Comparison of ENCODE assay signal across 28 cellular contexts in the genomic region with DNA sequence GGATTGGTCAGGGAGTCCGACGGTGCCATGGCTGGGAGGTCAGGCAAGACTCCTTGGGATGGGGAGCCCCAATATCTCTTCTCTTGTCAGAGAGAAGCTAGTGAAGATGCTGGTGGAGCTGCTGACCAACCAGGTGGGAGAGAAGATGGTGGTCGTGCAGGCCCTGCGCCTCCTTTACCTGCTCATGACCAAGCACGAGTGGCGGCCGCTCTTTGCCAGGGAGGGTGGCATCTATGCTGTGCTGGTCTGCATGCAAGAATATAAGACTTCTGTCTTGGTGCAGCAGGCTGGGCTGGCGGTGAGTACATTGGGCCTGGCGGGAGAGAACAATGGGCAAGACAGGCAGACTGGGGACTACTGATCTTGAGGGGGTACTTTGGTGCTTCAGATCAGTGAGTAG. TPM values are rescaled to one million over a fixed set of nuclear protein-coding genes. Genes with fewer than 3 reads are reported as not detected.
"Had no signal": no experiment of that assay in that cellular context is flagged by ENCODE, and none has a peak within 500 bp of the region (broad histone marks: within the 10 kb centered on the region; RNA-seq: fewer than 3 reads in every experiment).

No MANE protein-coding gene starts in this region.

- H3K27ac Mint-ChIP-seq: activated B cell treated with CpG ODN at 0.5 μM for 24 hours; activated CD4-positive, alpha-beta memory T cell treated with anti-CD3 and anti-CD28 coated beads for 36 hours; activated CD4-positive, alpha-beta T cell treated with anti-CD3 and anti-CD28 coated beads, Interleukin-2, amount 10 ng/mL, durations not matched to agents 24 days and 14 days; activated naive CD8-positive, alpha-beta T cell treated with anti-CD3 and anti-CD28 coated beads for 36 hours; IgD-negative memory B cell; T-cell had no signal

- DNase-seq: activated B cell treated with CpG ODN at 0.5 μM for 24 hours; activated CD4-positive, alpha-beta memory T cell treated with anti-CD3 and anti-CD28 coated beads for 36 hours; activated CD4-positive, alpha-beta T cell treated with anti-CD3 and anti-CD28 coated beads for 1 hour; activated CD4-positive, alpha-beta T cell treated with anti-CD3 and anti-CD28 coated beads, Interleukin-2, amount 10 ng/mL, durations not matched to agents 24 days and 14 days; activated CD8-positive, alpha-beta memory T cell treated with anti-CD3 and anti-CD28 coated beads for 24 hours; activated naive CD8-positive, alpha-beta T cell treated with anti-CD3 and anti-CD28 coated beads for 36 hours; activated T-cell treated with anti-CD3 and anti-CD28 coated beads, Interleukin-2, amount 50 U/mL, for 4 hours; KG1; NCI-H1048; NCI-H1417 treated with DMSO at 0.1 percent for 48 hours; NCI-H1694; NCI-H2029; NCI-H2107; NCI-H2171 treated with DMSO at 0.1 percent for 48 hours; NCI-H226; NCI-H510A; NCI-H526 treated with DMSO at 0.1 percent for 48 hours; NCI-H82; T-cell; T-helper 2 cell; T1000 had no signal

- H3K27me3 Mint-ChIP-seq: activated B cell treated with CpG ODN at 0.5 μM for 24 hours; activated CD4-positive, alpha-beta memory T cell treated with anti-CD3 and anti-CD28 coated beads for 36 hours; activated CD4-positive, alpha-beta T cell treated with anti-CD3 and anti-CD28 coated beads, Interleukin-2, amount 10 ng/mL, durations not matched to agents 24 days and 14 days; activated naive CD8-positive, alpha-beta T cell treated with anti-CD3 and anti-CD28 coated beads for 36 hours; IgD-negative memory B cell; T-cell had no signal

- H3K4me3 ChIP-seq: breast epithelium, SK-N-MC had no signal

- H3K9me3 ChIP-seq: breast epithelium had no signal

- H3K36me3 ChIP-seq: breast epithelium had no signal

- FAIRE-seq: TTC549 had no signal

- H3K4me3 Mint-ChIP-seq: activated B cell treated with CpG ODN at 0.5 μM for 24 hours; activated CD4-positive, alpha-beta memory T cell treated with anti-CD3 and anti-CD28 coated beads for 36 hours; activated CD4-positive, alpha-beta T cell treated with anti-CD3 and anti-CD28 coated beads, Interleukin-2, amount 10 ng/mL, durations not matched to agents 24 days and 14 days; activated naive CD8-positive, alpha-beta T cell treated with anti-CD3 and anti-CD28 coated beads for 36 hours; activated T-cell treated with anti-CD3 and anti-CD28 coated beads, Interleukin-2, amount 50 U/mL, for 4 hours; IgD-negative memory B cell; T-cell had no signal

- H3K4me1 ChIP-seq: breast epithelium had no signal

- H3K9me3 Mint-ChIP-seq: activated B cell treated with CpG ODN at 0.5 μM for 24 hours; activated CD4-positive, alpha-beta memory T cell treated with anti-CD3 and anti-CD28 coated beads for 36 hours; activated CD4-positive, alpha-beta T cell treated with anti-CD3 and anti-CD28 coated beads, Interleukin-2, amount 10 ng/mL, durations not matched to agents 24 days and 14 days; activated naive CD8-positive, alpha-beta T cell treated with anti-CD3 and anti-CD28 coated beads for 36 hours; activated T-cell treated with anti-CD3 and anti-CD28 coated beads, Interleukin-2, amount 50 U/mL, for 4 hours; IgD-negative memory B cell; T-cell had no signal

- ATAC-seq: activated T-cell treated with anti-CD3 and anti-CD28 coated beads, Interleukin-2, amount 50 U/mL, for 4 hours; Right ventricle myocardium inferior; T-cell had no signal

- H3K27me3 ChIP-seq: breast epithelium had no signal

- H3K27ac ChIP-seq: breast epithelium, SK-N-MC had no signal

RNA-seq across cellular contexts. Expression of a gene that starts 50.4 kb away (rescaled TPM):
- total RNA-seq: RPMI7951 had no signal
- polyA plus RNA-seq: aorta had no signal
